ENCODE assay signal across 15 cellular contexts in the genomic region with DNA sequence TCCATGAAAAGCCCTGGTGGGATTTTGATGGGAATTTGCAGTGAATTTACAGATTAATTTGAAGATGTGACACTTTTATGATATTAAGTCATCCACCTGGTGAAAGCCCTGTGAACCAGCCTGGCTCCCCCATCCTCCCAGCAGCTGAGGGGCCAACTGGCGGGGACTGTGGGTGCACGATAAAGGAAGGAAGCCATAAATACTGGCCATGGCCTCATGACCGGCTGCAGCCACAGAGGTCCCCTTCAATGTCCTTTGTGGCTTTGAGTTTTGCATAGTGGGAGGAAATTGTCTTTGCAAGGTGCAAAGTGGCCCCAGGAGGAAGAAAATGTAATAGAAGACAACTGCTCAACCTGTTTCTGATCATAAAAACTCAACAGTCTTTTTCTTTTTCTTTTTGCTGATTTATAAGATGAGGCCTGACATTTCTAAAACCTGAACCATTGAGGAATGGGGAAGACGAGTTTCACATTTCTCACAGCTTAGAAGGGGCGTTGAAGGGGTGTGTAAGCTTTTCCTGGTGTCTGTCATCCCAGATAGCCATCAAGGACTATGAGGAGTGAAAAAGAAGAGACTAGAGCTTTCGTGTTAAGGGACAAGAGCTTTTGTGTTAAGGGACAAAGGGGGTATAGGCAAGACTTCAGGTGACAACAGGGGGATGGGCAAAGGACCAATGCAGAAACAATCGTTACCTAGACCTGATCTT. TPM values are rescaled to one million over a fixed set of nuclear protein-coding genes. Genes with fewer than 3 reads are reported as not detected.
DNase-seq lines count a peak whose midpoint lies in the region; ATAC-seq, FAIRE-seq and TF ChIP-seq lines count a peak whose summit lies in the region.
"Had no signal": no experiment of that assay in that cellular context is flagged by ENCODE, and none has a peak within 500 bp of the region (broad histone marks: within the 10 kb centered on the region; RNA-seq: fewer than 3 reads in every experiment).

No MANE protein-coding gene starts in this region.

- H3K79me1 ChIP-seq in trophoblast cell (ENCODE audit: low read length), result no peaks in the 10 kb centered on the region

- H3K4me1 ChIP-seq in K562 (replicated peaks in 1 of 2; ENCODE audit: control insufficient read depth in 2 of 2, insufficient read depth in 2 of 2, low read length in 2 of 2) (peaks cover 45% of the 10 kb centered on the region in 2 experiments), trophoblast cell (ENCODE audit: control insufficient read depth in 1 of 2, insufficient read depth in 2 of 2, low read length in 2 of 2) (peaks cover 0 to 2% of the 10 kb centered on the region in 2 experiments)
- H3K4me1 ChIP-seq in CD8-positive, alpha-beta T cell (ENCODE audit: insufficient read depth, low read length), result no peaks in the 10 kb centered on the region
- H3K4me1 ChIP-seq: SJSA1 had no signal

- H3K23ac ChIP-seq in trophoblast cell (ENCODE audit: low read length), result no peak overlapping the region

- no TSS peak for BruUV-seq in K562 (replicated peaks; lab: Mats Ljungman, UMichigan)

- H2AFZ ChIP-seq in K562 (ENCODE audit: low read depth, low read length), result peak overlapping the region; percentile 41; the same call in 1 of the 2 replicates
- H2AFZ ChIP-seq in trophoblast cell (ENCODE audit: insufficient read depth, low read length, poor library complexity), result no peak overlapping the region

- H2BK12ac ChIP-seq in trophoblast cell (ENCODE audit: low read length), result no peak overlapping the region

- no peak overlapping the region for H2AK5ac ChIP-seq in trophoblast cell (ENCODE audit: low read length)

- H4K8ac ChIP-seq in trophoblast cell (ENCODE audit: low read depth, low read length), result no peak overlapping the region

- POLR2A ChIA-PET in K562 (lab: Yijun Ruan, JAX), result interaction anchor here (0.6 to 3.9 kb wide), 4 partner anchors 10 to 487 kb away, joined by 4 to 15 read pairs (median 10); no protein-coding TSS in a partner anchor
- POLR2A ChIA-PET in activated CD4-positive, alpha-beta memory T cell treated with anti-CD3 and anti-CD28 coated beads, Interleukin-2, amount 10 ng/mL, durations not matched to agents 7 days and 5 days (lab: Charles Lee), result no interaction called here
- POLR2A ChIA-PET in CD8-positive, alpha-beta T cell (lab: Charles Lee), result no interaction called here

- DNase-seq in K562 (ENCODE audit: extremely low read depth in 1 of 4, low spot score in 3 of 4) (peak in 2 of 4 experiments; percentile 65 to 89), trophoblast cell (no peak), NCI-H187 treated with DMSO at 0.1 percent for 48 hours (lab: John Stamatoyannopoulos, UW) (no peak)
- DNase-seq in activated CD4-positive, alpha-beta memory T cell treated with anti-CD3 and anti-CD28 coated beads, Interleukin-2, amount 10 ng/mL, durations not matched to agents 7 days and 5 days, result no peak
- no peak for DNase-seq in CD8-positive, alpha-beta T cell
- DNase-seq: activated CD4-positive, alpha-beta T cell treated with anti-CD3 and anti-CD28 coated beads, Interleukin-2, amount 50 U/mL, for 4 hours; effector CD4-positive, alpha-beta T cell; HCEC 1CT; NCI-H2029 treated with DMSO at 0.1 percent for 48 hours had no signal

- intact Hi-C loops in K562 (cut with micrococcal nuclease), result no loop called here
- intact Hi-C loops in CD8-positive, alpha-beta T cell (cut with DNase I, micrococcal nuclease), result loop anchor here in 1 of 2 experiments (10.0 kb wide), 1 partner anchor 206 kb away; a partner anchor contains a TSS

- H3K18ac ChIP-seq in trophoblast cell (ENCODE audit: low read length), result no peak overlapping the region

- no peaks in the 10 kb centered on the region for H3K27me3 ChIP-seq in K562 (ENCODE audit: control insufficient read depth in 2 of 2, insufficient read depth in 2 of 2, low read length in 2 of 2)
- H3K27me3 ChIP-seq in CD8-positive, alpha-beta T cell (ENCODE audit: insufficient read depth, low read length), result no peaks in the 10 kb centered on the region
- no peaks in the 10 kb centered on the region for H3K27me3 ChIP-seq in trophoblast cell (ENCODE audit: insufficient read depth, low read length)

- H2BK120ac ChIP-seq in trophoblast cell (ENCODE audit: insufficient read depth, low read length, poor library complexity), result no peak overlapping the region

- no peak overlapping the region for H3K14ac ChIP-seq in trophoblast cell (ENCODE audit: low read length)

- peaks cover 17 to 20% (median 18%) of the 10 kb centered on the region in 3 donors for H3K4me1 Mint-ChIP-seq in IgD-negative memory B cell
- peaks cover 15% of the 10 kb centered on the region for H3K4me1 Mint-ChIP-seq in activated CD4-positive, alpha-beta memory T cell treated with anti-CD3 and anti-CD28 coated beads, Interleukin-2, amount 10 ng/mL, durations not matched to agents 7 days and 5 days
- peaks cover 3% of the 10 kb centered on the region for H3K4me1 Mint-ChIP-seq in CD8-positive, alpha-beta T cell (ENCODE audit: low read depth)

- ATAC-seq in GM21390 (IDR thresholded peaks at IDR 0.05; ENCODE audit: unreplicated experiment) (peak; percentile 54), K562 (peak; percentile 89)
- ATAC-seq in CD8-positive, alpha-beta T cell, result no peak

- H3K4me3 Mint-ChIP-seq in IgD-negative memory B cell, result peak overlapping the region; percentile 12 to 84 (median 70)
- no peak overlapping the region for H3K4me3 Mint-ChIP-seq in activated CD4-positive, alpha-beta memory T cell treated with anti-CD3 and anti-CD28 coated beads, Interleukin-2, amount 10 ng/mL, durations not matched to agents 7 days and 5 days
- no peak overlapping the region for H3K4me3 Mint-ChIP-seq in CD8-positive, alpha-beta T cell

- TF ChIP-seq CTCF in GM12875 (IDR thresholded peaks at IDR 0.05; ENCODE audit: borderline replicate concordance, insufficient read depth, low read depth, low read length) (no peak), K562 (IDR thresholded peaks at IDR 0.05 in 2 of 3, conservative IDR thresholded peaks at IDR 0.05 in 1 of 3; ENCODE audit: insufficient read depth in 2 of 3, low read depth in 1 of 3, low read length in 3 of 3) (no peak)
- TF ChIP-seq CTCF in CD8-positive, alpha-beta T cell (IDR thresholded peaks at IDR 0.05), result no peak

- H3K36me3 ChIP-seq in K562 (ENCODE audit: control insufficient read depth, insufficient read depth, low read length) (no peaks in the 10 kb centered on the region), trophoblast cell (ENCODE audit: control insufficient read depth in 1 of 2, insufficient read depth in 2 of 2, low read length in 2 of 2) (no peaks in the 10 kb centered on the region)
- no peaks in the 10 kb centered on the region for H3K36me3 ChIP-seq in CD8-positive, alpha-beta T cell (ENCODE audit: insufficient read depth, low read length)
- H3K36me3 ChIP-seq: SJSA1 had no signal

- TF ChIP-seq POLR2A in K562 (conservative IDR thresholded peaks at IDR 0.05), result no peak

- no peak overlapping the region for H4K91ac ChIP-seq in trophoblast cell (ENCODE audit: low read depth, low read length)

- no peaks in the 10 kb centered on the region for H3K9me1 ChIP-seq in K562 (ENCODE audit: control insufficient read depth, insufficient read depth, low read length)

- H3K4ac ChIP-seq in trophoblast cell (ENCODE audit: low read depth, low read length), result no peak overlapping the region

- H3K9me3 ChIP-seq in K562 (replicated peaks; ENCODE audit: control insufficient read depth, insufficient read depth, low read depth, low read length) (peaks cover 8% of the 10 kb centered on the region), trophoblast cell (ENCODE audit: insufficient read depth, low read depth, low read length) (peaks cover 4% of the 10 kb centered on the region)
- no peaks in the 10 kb centered on the region for H3K9me3 ChIP-seq in CD8-positive, alpha-beta T cell (ENCODE audit: low read length)

- H3K9me3 Mint-ChIP-seq in IgD-negative memory B cell, result no peaks in the 10 kb centered on the region
- H3K9me3 Mint-ChIP-seq in activated CD4-positive, alpha-beta memory T cell treated with anti-CD3 and anti-CD28 coated beads, Interleukin-2, amount 10 ng/mL, durations not matched to agents 7 days and 5 days, result no peaks in the 10 kb centered on the region
- H3K9me3 Mint-ChIP-seq in CD8-positive, alpha-beta T cell, result peaks cover 3% of the 10 kb centered on the region

- TF ChIP-seq EP300 in K562 (IDR thresholded peaks at IDR 0.05; ENCODE audit: low read length), result peak; percentile 85

- peak overlapping the region; percentile 51 for H3K4me2 ChIP-seq in K562 (ENCODE audit: insufficient read depth, low read length)
- H3K4me2 ChIP-seq in trophoblast cell (ENCODE audit: low read length), result no peak overlapping the region

- 3% methylated on average over 7 of the region's 7 CpGs for WGBS in K562 (ENCODE audit: insufficient coverage, low coverage, missing lambda C conversion rate)
- no CpG with 5 or more reads among the region's 7 CpGs for WGBS in trophoblast cell (ENCODE audit: extremely low coverage, insufficient coverage, insufficient read length)

- peak overlapping the region; percentile 59 for H3K27ac ChIP-seq in K562 (ENCODE audit: extremely low read depth, low read depth, low read length)
- H3K27ac ChIP-seq in CD8-positive, alpha-beta T cell (ENCODE audit: low read depth, low read length), result no peak overlapping the region
- H3K27ac ChIP-seq in trophoblast cell (ENCODE audit: low read depth, low read length), result no peak overlapping the region
- H3K27ac ChIP-seq: C4-2B, SJSA1 had no signal

- in situ Hi-C loops in K562 (cut with MboI), result no loop called here

- TF ChIP-seq RAD21 in K562 (CRISPR knock-in tag; conservative IDR thresholded peaks at IDR 0.05 in 1 of 2, IDR thresholded peaks at IDR 0.05 in 1 of 2), result 0 out of 4 replicates have a peak, but pooled peaks have one; percentile 20 to 30

- H3K79me2 ChIP-seq in K562 (ENCODE audit: control insufficient read depth, insufficient read depth, low read length) (no peaks in the 10 kb centered on the region), trophoblast cell (ENCODE audit: control insufficient read depth, insufficient read depth, low read length, poor library complexity) (no peaks in the 10 kb centered on the region)

- H3K9ac ChIP-seq in K562 (ENCODE audit: insufficient read depth in 1 of 2, low read depth in 2 of 2, low read length in 2 of 2), result peak overlapping the region in 1 of 2 experiments; percentile 18; a peak in 1 of 4 replicates
- no peak overlapping the region for H3K9ac ChIP-seq in trophoblast cell (ENCODE audit: low read length)

- no peaks in the 10 kb centered on the region for H4K20me1 ChIP-seq in K562 (replicated peaks; ENCODE audit: control insufficient read depth, insufficient read depth, low read length)

- H4K12ac ChIP-seq in trophoblast cell (ENCODE audit: low read depth, low read length), result no peak overlapping the region

- CTCF ChIA-PET in K562 (lab: Yijun Ruan, JAX; ENCODE audit: low intra/inter-chr PET ratio), result no interaction called here
- CTCF ChIA-PET in activated CD4-positive, alpha-beta memory T cell treated with anti-CD3 and anti-CD28 coated beads, Interleukin-2, amount 10 ng/mL, durations not matched to agents 7 days and 5 days (lab: Charles Lee), result no interaction called here
- CTCF ChIA-PET in CD8-positive, alpha-beta T cell (lab: Charles Lee), result interaction anchor here (0.9 kb wide), 1 partner anchor 28 kb away, joined by 3 read pairs; no protein-coding TSS in a partner anchor

- peak overlapping the region in 2 of 3 donors; percentile 71 to 78 for H3K27ac Mint-ChIP-seq in IgD-negative memory B cell
- no peak overlapping the region for H3K27ac Mint-ChIP-seq in activated CD4-positive, alpha-beta memory T cell treated with anti-CD3 and anti-CD28 coated beads, Interleukin-2, amount 10 ng/mL, durations not matched to agents 7 days and 5 days
- H3K27ac Mint-ChIP-seq in CD8-positive, alpha-beta T cell, result no peak overlapping the region

- H2BK5ac ChIP-seq in trophoblast cell (ENCODE audit: low read depth, low read length, poor library complexity), result no peak overlapping the region

- peak; percentile 91 for FAIRE-seq in K562 (lab: Jason Lieb, UNC)
- FAIRE-seq: HTR-8/SVneo had no signal

- peak overlapping the region; percentile 23 for H3K4me3 ChIP-seq in GM12875 (ENCODE audit: low read depth, low read length)
- no peak overlapping the region for H3K4me3 ChIP-seq in K562
- H3K4me3 ChIP-seq in CD8-positive, alpha-beta T cell (ENCODE audit: low read depth, low read length), result no peak overlapping the region
- H3K4me3 ChIP-seq in trophoblast cell (ENCODE audit: low read depth, low read length), result no peak overlapping the region
- H3K4me3 ChIP-seq: SJSA1 had no signal

- peaks cover 1% of the 10 kb centered on the region for H3K36me3 Mint-ChIP-seq in IgD-negative memory B cell
- no peaks in the 10 kb centered on the region for H3K36me3 Mint-ChIP-seq in activated CD4-positive, alpha-beta memory T cell treated with anti-CD3 and anti-CD28 coated beads, Interleukin-2, amount 10 ng/mL, durations not matched to agents 7 days and 5 days (ENCODE audit: low read depth)
- H3K36me3 Mint-ChIP-seq in CD8-positive, alpha-beta T cell, result no peaks in the 10 kb centered on the region

- peaks cover 17% of the 10 kb centered on the region for H3K27me3 Mint-ChIP-seq in IgD-negative memory B cell
- peaks cover 21% of the 10 kb centered on the region for H3K27me3 Mint-ChIP-seq in activated CD4-positive, alpha-beta memory T cell treated with anti-CD3 and anti-CD28 coated beads, Interleukin-2, amount 10 ng/mL, durations not matched to agents 7 days and 5 days
- H3K27me3 Mint-ChIP-seq in CD8-positive, alpha-beta T cell (ENCODE audit: low read depth), result peaks cover 22% of the 10 kb centered on the region

RNA-seq across cellular contexts. Expression of a gene that starts 6.3 kb away (rescaled TPM):
- 121 TPM for polyA plus RNA-seq in IgD-negative memory B cell
- total RNA-seq in K562 (2011; cell fraction: chromatin; rRNA removed; ENCODE audit: low replicate concordance), result 348 and 937 TPM in 2 replicates
- total RNA-seq in K562 (2011; cell fraction: nucleolus; rRNA removed), result 683 and 713 TPM in 2 replicates
- 505 and 528 TPM in 2 replicates for total RNA-seq in K562 (2011; cell fraction: nucleoplasm; rRNA removed)
- total RNA-seq in K562 (2014; rRNA removed), result 408 and 468 TPM in 2 replicates
- 111 and 135 TPM in 2 replicates for total RNA-seq in K562 (2014; rRNA removed; fragmentation: Illumina TruSeq; extraction: Trizol)
- total RNA-seq in K562 (2015; rRNA removed; fragmentation: Illumina TruSeq; extraction: Trizol), result 242 and 251 TPM in 2 replicates
- 404 and 408 TPM in 2 replicates for total RNA-seq in K562 (2021)
- 172 and 261 TPM in 2 replicates for polyA plus RNA-seq in K562 (2011; rRNA removed)
- 251 and 329 TPM in 2 replicates for polyA plus RNA-seq in K562 (2011; cell fraction: cytosol; rRNA removed)
- 669 and 851 TPM in 2 replicates for polyA plus RNA-seq in K562 (2011; cell fraction: nucleus; rRNA removed)
- 286 and 337 TPM in 2 replicates for polyA plus RNA-seq in K562 (2012)
- 209 and 273 TPM in 2 replicates for polyA plus RNA-seq in K562 (2014; fragmentation: Illumina TruSeq; extraction: Trizol)
- 10 to 100 TPM; 10.8 to 32.9 TPM for polyA plus RNA-seq in K562 (2014; fragmentation: Nextera tagmentation; extraction: Ambion mirVana)
- 423 and 426 TPM in 2 replicates for polyA plus RNA-seq in K562 (2014; rRNA removed)
- 81.2 and 91.3 TPM in 2 replicates for polyA minus RNA-seq in K562 (2011; rRNA and poly(A)+ RNA removed)
- 141 and 202 TPM in 2 replicates for polyA minus RNA-seq in K562 (2011; cell fraction: cytosol; rRNA and poly(A)+ RNA removed)
- polyA minus RNA-seq in K562 (2011; cell fraction: nucleus; rRNA and poly(A)+ RNA removed), result 134 and 170 TPM in 2 replicates
- 100 to 1,000 TPM; 174 to 193 TPM for total RNA-seq in activated CD4-positive, alpha-beta memory T cell treated with anti-CD3 and anti-CD28 coated beads, Interleukin-2, amount 10 ng/mL, durations not matched to agents 7 days and 5 days
- total RNA-seq in CD8-positive, alpha-beta T cell, result 100 to 1,000 TPM; 220 to 237 TPM
- 61.7 and 64.8 TPM in 2 replicates for polyA plus RNA-seq in trophoblast cell (2013)

RNA-seq across cellular contexts. Expression of a gene that starts 16.9 kb away (rescaled TPM):
- 214 TPM for polyA plus RNA-seq in IgD-negative memory B cell
- 78.9 and 217 TPM in 2 replicates for total RNA-seq in K562 (2011; cell fraction: chromatin; rRNA removed; ENCODE audit: low replicate concordance)
- total RNA-seq in K562 (2011; cell fraction: nucleolus; rRNA removed), result 419 and 483 TPM in 2 replicates
- 278 and 289 TPM in 2 replicates for total RNA-seq in K562 (2011; cell fraction: nucleoplasm; rRNA removed)
- total RNA-seq in K562 (2014; rRNA removed), result 2,150 and 3,084 TPM in 2 replicates
- total RNA-seq in K562 (2014; rRNA removed; fragmentation: Illumina TruSeq; extraction: Trizol), result 412 and 592 TPM in 2 replicates
- 1,399 and 1,422 TPM in 2 replicates for total RNA-seq in K562 (2015; rRNA removed; fragmentation: Illumina TruSeq; extraction: Trizol)
- total RNA-seq in K562 (2021), result 1,400 and 1,492 TPM in 2 replicates
- 910 and 997 TPM in 2 replicates for polyA plus RNA-seq in K562 (2011; rRNA removed)
- 1,621 and 2,879 TPM in 2 replicates for polyA plus RNA-seq in K562 (2011; cell fraction: cytosol; rRNA removed)
- polyA plus RNA-seq in K562 (2011; cell fraction: nucleus; rRNA removed), result 798 and 965 TPM in 2 replicates
- polyA plus RNA-seq in K562 (2012), result 1,622 and 1,822 TPM in 2 replicates
- polyA plus RNA-seq in K562 (2014; fragmentation: Illumina TruSeq; extraction: Trizol), result 1,177 and 1,409 TPM in 2 replicates
- 1,000 to 10,000 TPM in 1 of 2 experiments, 100 to 1,000 TPM in 1; 739 to 1,204 TPM for polyA plus RNA-seq in K562 (2014; fragmentation: Nextera tagmentation; extraction: Ambion mirVana)
- 1,679 and 1,695 TPM in 2 replicates for polyA plus RNA-seq in K562 (2014; rRNA removed)
- polyA minus RNA-seq in K562 (2011; rRNA and poly(A)+ RNA removed), result 380 and 408 TPM in 2 replicates
- polyA minus RNA-seq in K562 (2011; cell fraction: cytosol; rRNA and poly(A)+ RNA removed), result 440 and 451 TPM in 2 replicates
- polyA minus RNA-seq in K562 (2011; cell fraction: nucleus; rRNA and poly(A)+ RNA removed), result 118 and 167 TPM in 2 replicates
- 100 to 1,000 TPM; 195 to 198 TPM for total RNA-seq in activated CD4-positive, alpha-beta memory T cell treated with anti-CD3 and anti-CD28 coated beads, Interleukin-2, amount 10 ng/mL, durations not matched to agents 7 days and 5 days
- total RNA-seq in CD8-positive, alpha-beta T cell, result 10 to 100 TPM; 56.8 to 56.9 TPM
- polyA plus RNA-seq in trophoblast cell (2013), result 1,111 and 1,164 TPM in 2 replicates

RNA-seq across cellular contexts. Expression of a gene that starts 29.3 kb away (rescaled TPM):
- polyA plus RNA-seq in IgD-negative memory B cell (2.9 TPM), K562 (2011; rRNA removed) (4.3 and 6.2 TPM in 2 replicates), K562 (2014; fragmentation: Illumina TruSeq; extraction: Trizol) (5.0 and 14.0 TPM in 2 replicates), K562 (2014; fragmentation: Nextera tagmentation; extraction: Ambion mirVana) (under 1 TPM; 0.23 to 0.85 TPM), K562 (2014; rRNA removed) (21.7 and 27.2 TPM in 2 replicates)
- total RNA-seq in K562 (2011; cell fraction: chromatin; rRNA removed; ENCODE audit: low replicate concordance), result 2.8 and 15.1 TPM in 2 replicates
- 22.0 and 23.0 TPM in 2 replicates for total RNA-seq in K562 (2011; cell fraction: nucleolus; rRNA removed)
- total RNA-seq in K562 (2011; cell fraction: nucleoplasm; rRNA removed), result 9.8 and 13.5 TPM in 2 replicates
- total RNA-seq in K562 (2014; rRNA removed) (23.8 and 36.3 TPM in 2 replicates), K562 (2014; rRNA removed; fragmentation: Illumina TruSeq; extraction: Trizol) (1.5 and 2.0 TPM in 2 replicates), K562 (2015; rRNA removed; fragmentation: Illumina TruSeq; extraction: Trizol) (6.2 and 6.6 TPM in 2 replicates), K562 (2021) (26.7 and 27.8 TPM in 2 replicates)
- polyA plus RNA-seq in K562 (2011; cell fraction: cytosol; rRNA removed), result 11.0 and 34.8 TPM in 2 replicates
- 27.2 and 46.8 TPM in 2 replicates for polyA plus RNA-seq in K562 (2011; cell fraction: nucleus; rRNA removed)
- 20.9 and 25.8 TPM in 2 replicates for polyA plus RNA-seq in K562 (2012)
- 0.72 and 1.2 TPM in 2 replicates for polyA minus RNA-seq in K562 (2011; rRNA and poly(A)+ RNA removed)
- 5.7 and 7.1 TPM in 2 replicates for polyA minus RNA-seq in K562 (2011; cell fraction: cytosol; rRNA and poly(A)+ RNA removed)
- polyA minus RNA-seq in K562 (2011; cell fraction: nucleus; rRNA and poly(A)+ RNA removed), result 11.9 and 15.1 TPM in 2 replicates
- total RNA-seq in activated CD4-positive, alpha-beta memory T cell treated with anti-CD3 and anti-CD28 coated beads, Interleukin-2, amount 10 ng/mL, durations not matched to agents 7 days and 5 days, result 10 to 100 TPM in 1 of 2 experiments, 1 to 10 TPM in 1; 9.3 to 10.8 TPM
- total RNA-seq in CD8-positive, alpha-beta T cell, result 1 to 10 TPM; 1.0 to 2.0 TPM
- 7.4 and 7.6 TPM in 2 replicates for polyA plus RNA-seq in trophoblast cell (2013)

RNA-seq across cellular contexts. Expression of a gene that starts 39.1 kb away (rescaled TPM):
- polyA plus RNA-seq in IgD-negative memory B cell (not detected), K562 (2011; rRNA removed) (not detected in 2 replicates), K562 (2014; fragmentation: Illumina TruSeq; extraction: Trizol) (not detected in 2 replicates), K562 (2014; fragmentation: Nextera tagmentation; extraction: Ambion mirVana) (not detected), K562 (2014; rRNA removed) (not detected in 2 replicates)
- not detected in 2 replicates for total RNA-seq in K562 (2011; cell fraction: chromatin; rRNA removed; ENCODE audit: low replicate concordance)
- total RNA-seq in K562 (2011; cell fraction: nucleolus; rRNA removed), result not detected in 2 replicates
- total RNA-seq in K562 (2011; cell fraction: nucleoplasm; rRNA removed), result not detected in 2 replicates
- total RNA-seq in K562 (2014; rRNA removed) (not detected in 2 replicates), K562 (2014; rRNA removed; fragmentation: Illumina TruSeq; extraction: Trizol) (not detected in 2 replicates), K562 (2015; rRNA removed; fragmentation: Illumina TruSeq; extraction: Trizol) (not detected in 2 replicates), K562 (2021) (not detected in 2 replicates)
- not detected in 2 replicates for polyA plus RNA-seq in K562 (2011; cell fraction: cytosol; rRNA removed)
- not detected in 2 replicates for polyA plus RNA-seq in K562 (2011; cell fraction: nucleus; rRNA removed)
- polyA plus RNA-seq in K562 (2012), result 0.14 and 0.18 TPM in 2 replicates
- polyA minus RNA-seq in K562 (2011; rRNA and poly(A)+ RNA removed), result not detected in 2 replicates
- not detected in 2 replicates for polyA minus RNA-seq in K562 (2011; cell fraction: cytosol; rRNA and poly(A)+ RNA removed)
- not detected in 2 replicates for polyA minus RNA-seq in K562 (2011; cell fraction: nucleus; rRNA and poly(A)+ RNA removed)
- not detected for total RNA-seq in activated CD4-positive, alpha-beta memory T cell treated with anti-CD3 and anti-CD28 coated beads, Interleukin-2, amount 10 ng/mL, durations not matched to agents 7 days and 5 days
- not detected for total RNA-seq in CD8-positive, alpha-beta T cell
- not detected in 2 replicates for polyA plus RNA-seq in trophoblast cell (2013)
- total RNA-seq: SJSA1 had no signal

RNA-seq across cellular contexts. Expression of a gene that starts 50.1 kb away (rescaled TPM):
- polyA plus RNA-seq in IgD-negative memory B cell (0.63 TPM), K562 (2011; rRNA removed) (not detected in 2 replicates), K562 (2014; fragmentation: Illumina TruSeq; extraction: Trizol) (not detected in 2 replicates), K562 (2014; fragmentation: Nextera tagmentation; extraction: Ambion mirVana) (not detected), K562 (2014; rRNA removed) (not detected in 2 replicates)
- total RNA-seq in K562 (2011; cell fraction: chromatin; rRNA removed; ENCODE audit: low replicate concordance), result not detected in 2 replicates
- not detected in 2 replicates for total RNA-seq in K562 (2011; cell fraction: nucleolus; rRNA removed)
- not detected in 2 replicates for total RNA-seq in K562 (2011; cell fraction: nucleoplasm; rRNA removed)
- total RNA-seq in K562 (2014; rRNA removed) (not detected in 2 replicates), K562 (2014; rRNA removed; fragmentation: Illumina TruSeq; extraction: Trizol) (not detected in 2 replicates), K562 (2015; rRNA removed; fragmentation: Illumina TruSeq; extraction: Trizol) (not detected in 2 replicates), K562 (2021) (not detected in 2 replicates)
- polyA plus RNA-seq in K562 (2011; cell fraction: cytosol; rRNA removed), result not detected in 2 replicates
- not detected in 2 replicates for polyA plus RNA-seq in K562 (2011; cell fraction: nucleus; rRNA removed)
- polyA plus RNA-seq in K562 (2012), result not detected in 2 replicates
- not detected in 2 replicates for polyA minus RNA-seq in K562 (2011; rRNA and poly(A)+ RNA removed)
- polyA minus RNA-seq in K562 (2011; cell fraction: cytosol; rRNA and poly(A)+ RNA removed), result not detected in 2 replicates
- not detected in 2 replicates for polyA minus RNA-seq in K562 (2011; cell fraction: nucleus; rRNA and poly(A)+ RNA removed)
- total RNA-seq in activated CD4-positive, alpha-beta memory T cell treated with anti-CD3 and anti-CD28 coated beads, Interleukin-2, amount 10 ng/mL, durations not matched to agents 7 days and 5 days, result under 1 TPM; 0.18 to 0.25 TPM
- total RNA-seq in CD8-positive, alpha-beta T cell, result not detected
- not detected in 2 replicates for polyA plus RNA-seq in trophoblast cell (2013)
- total RNA-seq: SJSA1 had no signal

Comparison
In these comparisons a context has a peak if more than half of its experiments do, and no peak if none do; other contexts are left out.
1. H3K27ac Mint-ChIP-seq: peak in IgD-negative memory B cell (2 of 3); none in activated CD4-positive, alpha-beta memory T cell treated with anti-CD3 and anti-CD28 coated beads, Interleukin-2, amount 10 ng/mL, durations not matched to agents 7 days and 5 days (single experiment) and CD8-positive, alpha-beta T cell (single experiment).
2. H3K4me3 Mint-ChIP-seq: peak in IgD-negative memory B cell (4 of 4); none in activated CD4-positive, alpha-beta memory T cell treated with anti-CD3 and anti-CD28 coated beads, Interleukin-2, amount 10 ng/mL, durations not matched to agents 7 days and 5 days (single experiment) and CD8-positive, alpha-beta T cell (single experiment).